ENCODE assay signal across 17 cellular contexts in genomic region chr12:96882862-96883261, GRCh38. TPM values are rescaled to one million over a fixed set of nuclear protein-coding genes. Genes with fewer than 3 reads are reported as not detected.
DNase-seq lines count a peak whose midpoint lies in the region; ATAC-seq and TF ChIP-seq lines count a peak whose summit lies in the region.
"Had no signal": no experiment of that assay in that cellular context is flagged by ENCODE, and none has a peak within 500 bp of the region (broad histone marks: within the 10 kb centered on the region; RNA-seq: fewer than 3 reads in every experiment).

No MANE protein-coding gene starts in this region.

- H3K4me1 Mint-ChIP-seq in CD4-positive, alpha-beta T cell (ENCODE audit: low read depth): no peaks in the 10 kb centered on the region

- H3K9me3 ChIP-seq in CD4-positive, alpha-beta T cell (ENCODE audit: control insufficient read depth, low read length): no peaks in the 10 kb centered on the region
- H3K9me3 ChIP-seq: body of pancreas, right lobe of liver, SJCRH30 had no signal

- H3K36me3 Mint-ChIP-seq in CD4-positive, alpha-beta T cell (ENCODE audit: low read depth): no peaks in the 10 kb centered on the region
- H3K36me3 Mint-ChIP-seq: mesothelial cell of epicardium had no signal

- H3K27me3 ChIP-seq in CD4-positive, alpha-beta T cell (ENCODE audit: control insufficient read depth, insufficient read depth, low read length): no peaks in the 10 kb centered on the region
- H3K27me3 ChIP-seq: body of pancreas, right lobe of liver, SJCRH30 had no signal

- no peak overlapping the region for H3K27ac ChIP-seq in CD4-positive, alpha-beta T cell (ENCODE audit: low read depth, low read length)
- H3K27ac ChIP-seq: body of pancreas, right lobe of liver, SJCRH30 had no signal

- in situ Hi-C loops in astrocyte of the spinal cord (cut with HindIII; ENCODE audit: low sequenced_read_pairs): no loop called here

- no peak overlapping the region for H3K4me3 Mint-ChIP-seq in CD4-positive, alpha-beta T cell
- H3K4me3 Mint-ChIP-seq: mesothelial cell of epicardium had no signal

- peaks cover 7% of the 10 kb centered on the region for H3K27me3 Mint-ChIP-seq in CD4-positive, alpha-beta T cell

- ATAC-seq in CD4-positive, alpha-beta T cell (ENCODE audit: poor library complexity): no peak
- ATAC-seq in GM18520 (IDR thresholded peaks at IDR 0.05; ENCODE audit: unreplicated experiment): no peak
- ATAC-seq: body of pancreas, right lobe of liver had no signal

- TF ChIP-seq CTCF in AG10803 (conservative IDR thresholded peaks at IDR 0.05; ENCODE audit: low read length) (no peak), astrocyte of the spinal cord (IDR thresholded peaks at IDR 0.05; ENCODE audit: low read depth, low read length) (no peak)
- no peak for TF ChIP-seq CTCF in CD4-positive, alpha-beta T cell (IDR thresholded peaks at IDR 0.05)

- no peak overlapping the region for H3K4me3 ChIP-seq in AG10803 (ENCODE audit: low read length)
- H3K4me3 ChIP-seq in astrocyte of the spinal cord (ENCODE audit: low read depth, low read length): no peak overlapping the region
- H3K4me3 ChIP-seq: body of pancreas, right lobe of liver, SJCRH30 had no signal

- peaks cover 3% of the 10 kb centered on the region for H3K9me3 Mint-ChIP-seq in CD4-positive, alpha-beta T cell

- intact Hi-C loops in CD4-positive, alpha-beta T cell (cut with DNase I, micrococcal nuclease): no loop called here

- CTCF ChIA-PET in CD4-positive, alpha-beta T cell (lab: Charles Lee): no interaction called here

- H3K27ac Mint-ChIP-seq in CD4-positive, alpha-beta T cell: no peak overlapping the region
- H3K27ac Mint-ChIP-seq: mesothelial cell of epicardium had no signal

- POLR2A ChIA-PET in CD4-positive, alpha-beta T cell (lab: Charles Lee): no interaction called here

- DNase-seq in AG10803 (ENCODE audit: low read depth) (peak; percentile 62), M059J (ENCODE audit: low read depth) (peak; percentile 70), astrocyte of the spinal cord (ENCODE audit: low read depth, low spot score) (peak; percentile 74), glomerular visceral epithelial cell (ENCODE audit: extremely low spot score) (peak; percentile 9), NCI-H2029 (lab: John Stamatoyannopoulos, UW) (no peak), SW 1271 (lab: John Stamatoyannopoulos, UW) (no peak)
- DNase-seq in CD4-positive, alpha-beta T cell: no peak
- DNase-seq: activated CD8-positive, alpha-beta memory T cell treated with anti-CD3 and anti-CD28 coated beads for 24 hours; activated effector memory CD4-positive, alpha-beta T cell treated with anti-CD3 and anti-CD28 coated beads, Interleukin-2, amount 50 U/mL, for 16 hours; body of pancreas; MM.1S; NK-92 treated with Interleukin-12 subunit alpha and Interleukin-12 subunit beta, amount 100 ng/mL, for 24 hours; right lobe of liver; SJCRH30; stimulated activated CD4-positive, alpha-beta T cell treated with anti-CD3 and anti-CD28 coated beads, Interleukin-4, amount 100 ng/mL, for 1 hour had no signal

RNA-seq across cellular contexts. Expression of gene NEDD1, which starts 24.2 kb away (rescaled TPM):
- 45.2 and 46.7 TPM in 2 replicates for total RNA-seq in M059J (2014; rRNA removed; shearing (Covaris generic))
- 10 to 100 TPM; 25.3 to 28.8 TPM for total RNA-seq in CD4-positive, alpha-beta T cell

Comparison
In these comparisons a context has a peak if more than half of its experiments do, and no peak if none do; other contexts are left out.
1. DNase-seq: peak in AG10803 (single experiment), M059J (single experiment), astrocyte of the spinal cord (single experiment) and glomerular visceral epithelial cell (single experiment); none in NCI-H2029 (single experiment), CD4-positive, alpha-beta T cell (0 of 10) and SW 1271 (0 of 2).